In genomic region chr10:4283841-4284610, GRCh38 we compare ENCODE assay signal across 14 cellular contexts.
A peak's percentile ranks its signal among the peaks of the same experiment; 100 is the strongest.
DNase-seq lines count a peak whose midpoint lies in the region; ATAC-seq, FAIRE-seq and TF ChIP-seq lines count a peak whose summit lies in the region.
"Had no signal": no experiment of that assay in that cellular context is flagged by ENCODE, and none has a peak within 500 bp of the region (broad histone marks: within the 10 kb centered on the region; RNA-seq: fewer than 3 reads in every experiment).

No MANE protein-coding gene starts in this region.

- no peak overlapping the region for H4K8ac ChIP-seq in mesendoderm (ENCODE audit: low read depth, low read length)

- H3K23ac ChIP-seq in mesendoderm (ENCODE audit: low read length) = no peak overlapping the region

- no peaks in the 10 kb centered on the region for H3K79me2 ChIP-seq in GM23248 (ENCODE audit: insufficient read depth)
- H3K79me2 ChIP-seq in mesendoderm (ENCODE audit: control insufficient read depth, insufficient read depth, low read length) = no peaks in the 10 kb centered on the region

- no peak overlapping the region for H2BK5ac ChIP-seq in mesendoderm (ENCODE audit: low read length)

- no peaks in the 10 kb centered on the region for H3K9me2 ChIP-seq in GM23248 (ENCODE audit: insufficient read depth)

- CTCF ChIA-PET in CD8-positive, alpha-beta memory T cell (lab: Charles Lee) = no interaction called here

- H3K9me3 ChIP-seq in GM23248 (ENCODE audit: low read depth) (no peaks in the 10 kb centered on the region), esophagus (ENCODE audit: control insufficient read depth in 2 of 2, insufficient read depth in 1 of 2, low read depth in 1 of 2, low read length in 1 of 2) (no peaks in the 10 kb centered on the region), lung (ENCODE audit: control insufficient read depth in 2 of 2, insufficient read depth in 1 of 2, low read length in 1 of 2) (peaks cover 0 to 1% of the 10 kb centered on the region in 2 donors), stomach smooth muscle (ENCODE audit: control insufficient read depth in 2 of 2, low read length in 2 of 2) (no peaks in the 10 kb centered on the region)
- H3K9me3 ChIP-seq in CD8-positive, alpha-beta memory T cell (ENCODE audit: low read length) = no peaks in the 10 kb centered on the region

- H3K9me3 Mint-ChIP-seq in CD8-positive, alpha-beta memory T cell = no peaks in the 10 kb centered on the region
- H3K9me3 Mint-ChIP-seq: central memory CD8-positive, alpha-beta T cell; stimulated activated naive CD8-positive, alpha-beta T cell treated with anti-CD3 and anti-CD28 coated beads, Interleukin-15, amount 100 ng/mL, for 72 hours; T-helper 1 cell treated with Interleukin-12 subunit alpha and Interleukin-12 subunit beta and Interleukin-4 antibody, amounts not matched to agents 30 μg/mL and 1 μg/mL, for 36 hours had no signal

- H3K27me3 ChIP-seq in GM23248 (replicated peaks; ENCODE audit: insufficient read depth) (no peaks in the 10 kb centered on the region), esophagus (ENCODE audit: control insufficient read depth in 1 of 2, insufficient read depth in 2 of 2, low read length in 2 of 2) (no peaks in the 10 kb centered on the region), lung (ENCODE audit: control insufficient read depth, insufficient read depth) (no peaks in the 10 kb centered on the region), stomach smooth muscle (ENCODE audit: control insufficient read depth in 1 of 2, insufficient read depth in 2 of 2, low read length in 2 of 2) (no peaks in the 10 kb centered on the region), mesendoderm (ENCODE audit: insufficient read depth, low read length, poor library complexity) (no peaks in the 10 kb centered on the region)
- H3K27me3 ChIP-seq in CD8-positive, alpha-beta memory T cell (ENCODE audit: insufficient read depth, low read length, poor library complexity, severe bottlenecking) = no peaks in the 10 kb centered on the region

- no peaks in the 10 kb centered on the region for H3K79me1 ChIP-seq in mesendoderm (ENCODE audit: low read length)

- H4K5ac ChIP-seq in mesendoderm (ENCODE audit: low read length) = no peak overlapping the region

- 4 to 5% methylated on average over 7 of the region's 7 CpGs for WGBS in GM23248 (ENCODE audit: low coverage in 1 of 2, low lambda C conversion rate in 2 of 2, missing lambda C conversion rate in 2 of 2), 2 experiments
- WGBS in esophagus, 2 donors = 57 to 60% methylated on average over 7 of the region's 7 CpGs
- WGBS in lung, 2 donors = 64 to 77% methylated on average over 7 of the region's 7 CpGs
- WGBS in mesendoderm (ENCODE audit: extremely low coverage, insufficient coverage, low lambda C conversion rate) = no CpG with 5 or more reads among the region's 7 CpGs

- peaks cover 6 to 23% (median 17%) of the 10 kb centered on the region in 3 donors for H3K4me1 Mint-ChIP-seq in CD8-positive, alpha-beta memory T cell
- H3K4me1 Mint-ChIP-seq: stimulated activated naive CD8-positive, alpha-beta T cell treated with anti-CD3 and anti-CD28 coated beads, Interleukin-15, amount 100 ng/mL, for 72 hours had no signal

- H3K27ac ChIP-seq in GM23248 (peak overlapping the region; percentile 39), esophagus (ENCODE audit: low read depth in 2 of 2, low read length in 1 of 2) (peak overlapping the region; percentile 25 to 82), lung (ENCODE audit: low read depth in 1 of 2, low read length in 1 of 2) (peak overlapping the region in 1 of 2 donors; percentile 83), stomach smooth muscle (ENCODE audit: low read length) (peak overlapping the region; percentile 3), mesendoderm (ENCODE audit: low read depth, low read length) (no peak overlapping the region)
- H3K27ac ChIP-seq in CD8-positive, alpha-beta memory T cell (ENCODE audit: low read depth, low read length) = no peak overlapping the region

- H3K18ac ChIP-seq in mesendoderm (ENCODE audit: low read length) = no peak overlapping the region

- TF ChIP-seq CTCF in lung (IDR thresholded peaks at IDR 0.05; ENCODE audit: control extremely low read depth, extremely low read depth) = no peak

- no peak overlapping the region for H2BK120ac ChIP-seq in mesendoderm (ENCODE audit: low read depth, low read length)

- in situ Hi-C loops in GM23248 (cut with MboI) = no loop called here

- H2BK15ac ChIP-seq in mesendoderm (replicated peaks; ENCODE audit: low read depth) = no peak overlapping the region

- no peak for FAIRE-seq in GM12892 (lab: Jason Lieb, UNC)

- DNase-seq in GM23248 (peak; percentile 59), lung (ENCODE audit: low spot score) (peak; percentile 45), iPS-NIHi7 (ENCODE audit: extremely low spot score) (no peak), mesendoderm (no peak), GM12892 (ENCODE audit: insufficient read length) (no peak)
- no peak for DNase-seq in CD8-positive, alpha-beta memory T cell
- DNase-seq: activated CD8-positive, alpha-beta memory T cell treated with anti-CD3 and anti-CD28 coated beads, Interleukin-2, amount 50 U/mL, for 48 hours; Calu3; NCI-H524 treated with DMSO at 0.1 percent for 48 hours; stimulated activated naive CD8-positive, alpha-beta T cell treated with anti-CD3 and anti-CD28 coated beads, Interleukin-15, amount 100 ng/mL, for 72 hours had no signal

- H3K4me1 ChIP-seq in GM23248 (ENCODE audit: insufficient read depth) (peaks cover 38% of the 10 kb centered on the region), esophagus (ENCODE audit: control insufficient read depth in 2 of 2, insufficient read depth in 2 of 2, low read length in 1 of 2) (peaks cover 0 to 3% of the 10 kb centered on the region in 2 donors), lung (ENCODE audit: control insufficient read depth in 2 of 2, insufficient read depth in 2 of 2, low read length in 2 of 2) (peaks cover 2 to 3% of the 10 kb centered on the region in 2 donors), stomach smooth muscle (ENCODE audit: control insufficient read depth, insufficient read depth, low read length) (peaks cover 47% of the 10 kb centered on the region), mesendoderm (ENCODE audit: control insufficient read depth, low read depth, low read length) (peaks cover 5% of the 10 kb centered on the region)
- no peaks in the 10 kb centered on the region for H3K4me1 ChIP-seq in CD8-positive, alpha-beta memory T cell (ENCODE audit: insufficient read depth, low read length)

- H3K27ac Mint-ChIP-seq in CD8-positive, alpha-beta memory T cell = no peak overlapping the region
- H3K27ac Mint-ChIP-seq: T-helper 1 cell treated with Interleukin-12 subunit alpha and Interleukin-12 subunit beta and Interleukin-4 antibody, amounts not matched to agents 30 μg/mL and 1 μg/mL, for 36 hours had no signal

- H3K9ac ChIP-seq in GM23248 = no peak overlapping the region
- peak overlapping the region in 1 of 2 donors; percentile 13 for H3K9ac ChIP-seq in stomach smooth muscle (ENCODE audit: low read length in 2 of 2)
- H3K9ac ChIP-seq in mesendoderm (ENCODE audit: low read length) = no peak overlapping the region

- H3F3A ChIP-seq in GM23248 (ENCODE audit: insufficient read depth) = peaks cover 7% of the 10 kb centered on the region; the same call in 1 of the 2 replicates

- peaks cover 0 to 4% of the 10 kb centered on the region in 2 donors for H3K27me3 Mint-ChIP-seq in CD8-positive, alpha-beta memory T cell
- H3K27me3 Mint-ChIP-seq: central memory CD8-positive, alpha-beta T cell; stimulated activated naive CD8-positive, alpha-beta T cell treated with anti-CD3 and anti-CD28 coated beads, Interleukin-15, amount 100 ng/mL, for 72 hours had no signal

- H3K4me3 Mint-ChIP-seq in CD8-positive, alpha-beta memory T cell = no peak overlapping the region
- H3K4me3 Mint-ChIP-seq: central memory CD8-positive, alpha-beta T cell; stimulated activated naive CD8-positive, alpha-beta T cell treated with anti-CD3 and anti-CD28 coated beads, Interleukin-15, amount 100 ng/mL, for 72 hours; T-helper 1 cell treated with Interleukin-12 subunit alpha and Interleukin-12 subunit beta and Interleukin-4 antibody, amounts not matched to agents 30 μg/mL and 1 μg/mL, for 36 hours had no signal

- no peak for TF ChIP-seq POLR2A in GM12892 (IDR thresholded peaks at IDR 0.05; ENCODE audit: low read depth, low read length)

- no peak overlapping the region for H2AK5ac ChIP-seq in mesendoderm (ENCODE audit: low read length)

- ATAC-seq in lung (ENCODE audit: insufficient read depth, low FRiP score) = peak; percentile 70
- ATAC-seq: stimulated activated naive CD8-positive, alpha-beta T cell treated with anti-CD3 and anti-CD28 coated beads, Interleukin-15, amount 100 ng/mL, for 72 hours had no signal

- no peaks in the 10 kb centered on the region for H3K36me3 Mint-ChIP-seq in CD8-positive, alpha-beta memory T cell

- peak overlapping the region; percentile 31 for H3K4me2 ChIP-seq in GM23248 (ENCODE audit: unreplicated experiment)
- H3K4me2 ChIP-seq in mesendoderm (ENCODE audit: low read length) = no peak overlapping the region

- POLR2A ChIA-PET in CD8-positive, alpha-beta memory T cell (lab: Charles Lee) = no interaction called here

- no peak overlapping the region for H3K56ac ChIP-seq in mesendoderm (ENCODE audit: low read length)

- H2AFZ ChIP-seq in GM23248 = peak overlapping the region; percentile 30

- H3K4me3 ChIP-seq in GM23248 (no peak overlapping the region), esophagus (ENCODE audit: low read depth in 1 of 2, low read length in 2 of 2) (no peak overlapping the region), lung (no peak overlapping the region), stomach smooth muscle (ENCODE audit: low read length in 2 of 2) (no peak overlapping the region), mesendoderm (ENCODE audit: low read length) (no peak overlapping the region)
- no peak overlapping the region for H3K4me3 ChIP-seq in CD8-positive, alpha-beta memory T cell (ENCODE audit: low read length)

- no peak overlapping the region for H3K4ac ChIP-seq in mesendoderm (ENCODE audit: low read depth, low read length)

- H4K20me1 ChIP-seq in GM23248 (ENCODE audit: insufficient read depth) = no peaks in the 10 kb centered on the region

- H3K36me3 ChIP-seq in GM23248 (ENCODE audit: low read depth) (no peaks in the 10 kb centered on the region), esophagus (ENCODE audit: control insufficient read depth in 2 of 2, insufficient read depth in 2 of 2, low read length in 1 of 2) (no peaks in the 10 kb centered on the region), lung (ENCODE audit: control insufficient read depth in 2 of 2, insufficient read depth in 2 of 2, low read length in 2 of 2) (no peaks in the 10 kb centered on the region), stomach smooth muscle (ENCODE audit: control insufficient read depth in 2 of 2, insufficient read depth in 2 of 2, low read length in 2 of 2) (no peaks in the 10 kb centered on the region), mesendoderm (ENCODE audit: control insufficient read depth, insufficient read depth, low read length) (no peaks in the 10 kb centered on the region)
- H3K36me3 ChIP-seq in CD8-positive, alpha-beta memory T cell (ENCODE audit: insufficient read depth, low read length) = no peaks in the 10 kb centered on the region

Comparison
In these comparisons a context has a peak if more than half of its experiments do, and no peak if none do; other contexts are left out.
1. DNase-seq: peak in GM23248 (single experiment) and lung (single experiment); none in CD8-positive, alpha-beta memory T cell (0 of 5), iPS-NIHi7 (single experiment), mesendoderm (single experiment) and GM12892 (single experiment).
2. H3K27ac ChIP-seq: peak in GM23248 (single experiment), esophagus (2 of 2) and stomach smooth muscle (single experiment); none in CD8-positive, alpha-beta memory T cell (single experiment) and mesendoderm (single experiment).